In genomic region chr7:27382307-27382706, GRCh38 we compare ENCODE assay signal across 1 cellular context.
TF ChIP-seq lines count a peak whose summit lies in the region.

No MANE protein-coding gene starts in this region.

TF ChIP-seq in HepG2, 621 proteins besides CTCF, POLR2A, EP300 and RAD21 (continued from another document):
- no peak for TF ChIP-seq SNAPC4 (CRISPR knock-in tag; IDR thresholded peaks at IDR 0.05)
